Comparison of ENCODE assay signal across 1 cellular context in the genomic region with DNA sequence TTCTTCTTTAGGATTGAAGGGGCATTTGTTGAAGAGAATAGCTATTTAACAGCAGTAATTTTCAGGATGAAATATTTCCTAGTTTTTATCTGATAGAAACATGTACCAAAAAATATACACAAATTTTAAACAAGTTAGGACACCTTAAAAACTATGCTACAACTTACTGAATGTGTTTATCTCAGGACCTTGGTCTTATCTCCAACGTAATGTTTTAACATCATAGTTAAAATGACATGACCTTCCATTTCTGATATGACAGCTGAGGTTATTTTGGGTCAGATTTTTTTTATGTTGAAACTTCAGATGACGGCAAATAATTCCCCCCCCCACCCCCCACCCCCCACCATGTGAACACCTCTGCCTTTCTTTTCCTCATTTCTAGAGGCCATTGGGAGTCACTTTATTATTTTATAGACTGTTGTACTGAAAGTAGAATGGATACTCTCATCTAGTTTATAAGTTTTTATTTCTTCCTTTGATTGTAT.
TF ChIP-seq lines count a peak whose summit lies in the region.

No MANE protein-coding gene starts in this region.

TF ChIP-seq in HepG2, 621 proteins besides CTCF, POLR2A, EP300 and RAD21:
- TF ChIP-seq, protein P1, sequence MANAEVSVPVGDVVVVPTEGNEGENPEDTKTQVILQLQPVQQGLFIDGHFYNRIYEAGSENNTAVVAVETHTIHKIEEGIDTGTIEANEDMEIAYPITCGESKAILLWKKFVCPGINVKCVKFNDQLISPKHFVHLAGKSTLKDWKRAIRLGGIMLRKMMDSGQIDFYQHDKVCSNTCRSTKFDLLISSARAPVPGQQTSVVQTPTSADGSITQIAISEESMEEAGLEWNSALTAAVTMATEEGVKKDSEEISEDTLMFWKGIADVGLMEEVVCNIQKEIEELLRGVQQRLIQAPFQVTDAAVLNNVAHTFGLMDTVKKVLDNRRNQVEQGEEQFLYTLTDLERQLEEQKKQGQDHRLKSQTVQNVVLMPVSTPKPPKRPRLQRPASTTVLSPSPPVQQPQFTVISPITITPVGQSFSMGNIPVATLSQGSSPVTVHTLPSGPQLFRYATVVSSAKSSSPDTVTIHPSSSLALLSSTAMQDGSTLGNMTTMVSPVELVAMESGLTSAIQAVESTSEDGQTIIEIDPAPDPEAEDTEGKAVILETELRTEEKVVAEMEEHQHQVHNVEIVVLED (CRISPR knock-in tag; IDR thresholded peaks at IDR 0.05; ENCODE audit: borderline replicate concordance) = no peak
- TF ChIP-seq, protein P2, sequence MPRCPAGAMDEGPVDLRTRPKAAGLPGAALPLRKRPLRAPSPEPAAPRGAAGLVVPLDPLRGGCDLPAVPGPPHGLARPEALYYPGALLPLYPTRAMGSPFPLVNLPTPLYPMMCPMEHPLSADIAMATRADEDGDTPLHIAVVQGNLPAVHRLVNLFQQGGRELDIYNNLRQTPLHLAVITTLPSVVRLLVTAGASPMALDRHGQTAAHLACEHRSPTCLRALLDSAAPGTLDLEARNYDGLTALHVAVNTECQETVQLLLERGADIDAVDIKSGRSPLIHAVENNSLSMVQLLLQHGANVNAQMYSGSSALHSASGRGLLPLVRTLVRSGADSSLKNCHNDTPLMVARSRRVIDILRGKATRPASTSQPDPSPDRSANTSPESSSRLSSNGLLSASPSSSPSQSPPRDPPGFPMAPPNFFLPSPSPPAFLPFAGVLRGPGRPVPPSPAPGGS (CRISPR knock-in tag; IDR thresholded peaks at IDR 0.05) = no peak
- no peak for TF ChIP-seq ZNF17 (CRISPR knock-in tag; IDR thresholded peaks at IDR 0.05)
- TF ChIP-seq ZNF431 (CRISPR knock-in tag; IDR thresholded peaks at IDR 0.05; ENCODE audit: borderline replicate concordance, low read depth) = no peak
- no peak for TF ChIP-seq BHLHE40 (IDR thresholded peaks at IDR 0.05; ENCODE audit: low read length)
- peak; percentile 79 for TF ChIP-seq HNRNPK (IDR thresholded peaks at IDR 0.05; ENCODE audit: low read depth, low read length, poor library complexity, severe bottlenecking)
TF ChIP-seq in HepG2: peak in this region for 1.
